Comparison of ENCODE assay signal across 26 cellular contexts in genomic region chr2:165857881-165858280, GRCh38.
A peak's percentile ranks its signal among the peaks of the same experiment; 100 is the strongest.
DNase-seq lines count a peak whose midpoint lies in the region; ATAC-seq and TF ChIP-seq lines count a peak whose summit lies in the region.
"Had no signal": no experiment of that assay in that cellular context is flagged by ENCODE, and none has a peak within 500 bp of the region (broad histone marks: within the 10 kb centered on the region; RNA-seq: fewer than 3 reads in every experiment).

No MANE protein-coding gene starts in this region.

- no peak for ATAC-seq in GM19463 (IDR thresholded peaks at IDR 0.05; ENCODE audit: unreplicated experiment)
- no peak for ATAC-seq in activated T-cell treated with anti-CD3 and anti-CD28 coated beads, Interleukin-2, amount 50 U/mL, for 4 hours
- ATAC-seq: activated naive CD8-positive, alpha-beta T cell treated with anti-CD3 and anti-CD28 coated beads, Interleukin-2, amount 50 U/mL, for 24 hours; body of pancreas; gastrocnemius medialis; right lobe of liver had no signal

- H3K4me3 Mint-ChIP-seq in activated CD4-positive, alpha-beta T cell treated with anti-CD3 and anti-CD28 coated beads, Interleukin-2, amount 10 ng/mL, durations not matched to agents 24 days and 14 days, result no peak overlapping the region
- H3K4me3 Mint-ChIP-seq in activated T-cell treated with anti-CD3 and anti-CD28 coated beads, Interleukin-2, amount 50 U/mL, for 4 hours, result no peak overlapping the region
- H3K4me3 Mint-ChIP-seq: activated CD4-positive, alpha-beta T cell treated with anti-CD3 and anti-CD28 coated beads, Interleukin-2, amount 10 ng/mL, durations not matched to agents 7 days and 5 days; activated naive CD8-positive, alpha-beta T cell treated with anti-CD3 and anti-CD28 coated beads, Interleukin-2, amount 50 U/mL, for 24 hours; B cell; immature natural killer cell; T-helper 2 cell treated with Interferon-gamma antibody and Interleukin-4, amounts not matched to agents 5 μg/mL and 100 μg/mL, for 36 hours had no signal

- H3K36me3 Mint-ChIP-seq in activated CD4-positive, alpha-beta T cell treated with anti-CD3 and anti-CD28 coated beads, Interleukin-2, amount 10 ng/mL, durations not matched to agents 24 days and 14 days (ENCODE audit: low read depth), result peaks cover 5% of the 10 kb centered on the region
- H3K36me3 Mint-ChIP-seq in activated T-cell treated with anti-CD3 and anti-CD28 coated beads, Interleukin-2, amount 50 U/mL, for 4 hours (ENCODE audit: insufficient read depth), result peaks cover 26% of the 10 kb centered on the region

- peak; percentile 26 for DNase-seq in activated CD4-positive, alpha-beta T cell treated with anti-CD3 and anti-CD28 coated beads, Interleukin-2, amount 10 ng/mL, durations not matched to agents 24 days and 14 days
- DNase-seq in activated CD4-positive, alpha-beta T cell treated with anti-CD3 and anti-CD28 coated beads for 1 hour, result no peak
- DNase-seq in choroid plexus epithelial cell (ENCODE audit: low read depth) (peak; percentile 80), hepatic stellate cell (ENCODE audit: low spot score) (peak; percentile 15), T-helper 1 cell (no peak), NCI-H524 treated with DMSO at 0.1 percent for 48 hours (lab: John Stamatoyannopoulos, UW) (no peak)
- DNase-seq in activated T-cell treated with anti-CD3 and anti-CD28 coated beads, Interleukin-2, amount 50 U/mL, for 4 hours, result no peak
- DNase-seq: activated CD4-positive, alpha-beta T cell treated with anti-CD3 and anti-CD28 coated beads, Interleukin-2, amount 10 ng/mL, durations not matched to agents 7 days and 5 days; activated naive CD8-positive, alpha-beta T cell treated with anti-CD3 and anti-CD28 coated beads, Interleukin-2, amount 50 U/mL, for 24 hours; activated T-cell treated with anti-CD3 and anti-CD28 coated beads, Interleukin-2, amount 50 U/mL, for 48 hours; body of pancreas; gastrocnemius medialis; GF-D8; H7; hypothalamus; immature natural killer cell; NCI-H1092 treated with DMSO at 0.1 percent for 48 hours; NCI-H2081 treated with DMSO at 0.1 percent for 48 hours; PC-9; right lobe of liver; Right ventricle myocardium superior; stimulated activated naive CD4-positive, alpha-beta T cell; testis had no signal

- no peak overlapping the region for H3K27ac Mint-ChIP-seq in activated CD4-positive, alpha-beta T cell treated with anti-CD3 and anti-CD28 coated beads, Interleukin-2, amount 10 ng/mL, durations not matched to agents 24 days and 14 days
- H3K27ac Mint-ChIP-seq: activated CD4-positive, alpha-beta T cell treated with anti-CD3 and anti-CD28 coated beads, Interleukin-2, amount 10 ng/mL, durations not matched to agents 7 days and 5 days; activated naive CD8-positive, alpha-beta T cell treated with anti-CD3 and anti-CD28 coated beads, Interleukin-2, amount 50 U/mL, for 24 hours; B cell; T-helper 2 cell treated with Interferon-gamma antibody and Interleukin-4, amounts not matched to agents 5 μg/mL and 100 μg/mL, for 36 hours had no signal

- no peak overlapping the region for H3K4me3 ChIP-seq in choroid plexus epithelial cell (ENCODE audit: low read depth, low read length)
- H3K4me3 ChIP-seq: body of pancreas, gastrocnemius medialis, PC-9, right lobe of liver, testis had no signal

- H3K4me1 Mint-ChIP-seq in activated CD4-positive, alpha-beta T cell treated with anti-CD3 and anti-CD28 coated beads, Interleukin-2, amount 10 ng/mL, durations not matched to agents 24 days and 14 days, result no peaks in the 10 kb centered on the region
- H3K4me1 Mint-ChIP-seq in activated T-cell treated with anti-CD3 and anti-CD28 coated beads, Interleukin-2, amount 50 U/mL, for 4 hours (ENCODE audit: low read depth), result no peaks in the 10 kb centered on the region
- H3K4me1 Mint-ChIP-seq: activated CD4-positive, alpha-beta T cell treated with anti-CD3 and anti-CD28 coated beads, Interleukin-2, amount 10 ng/mL, durations not matched to agents 7 days and 5 days; activated naive CD8-positive, alpha-beta T cell treated with anti-CD3 and anti-CD28 coated beads, Interleukin-2, amount 50 U/mL, for 24 hours; B cell; immature natural killer cell had no signal

- H3K27me3 Mint-ChIP-seq in activated CD4-positive, alpha-beta T cell treated with anti-CD3 and anti-CD28 coated beads, Interleukin-2, amount 10 ng/mL, durations not matched to agents 24 days and 14 days, result no peaks in the 10 kb centered on the region
- peaks cover 1% of the 10 kb centered on the region for H3K27me3 Mint-ChIP-seq in activated T-cell treated with anti-CD3 and anti-CD28 coated beads, Interleukin-2, amount 50 U/mL, for 4 hours (ENCODE audit: low read depth)
- H3K27me3 Mint-ChIP-seq: activated CD4-positive, alpha-beta T cell treated with anti-CD3 and anti-CD28 coated beads, Interleukin-2, amount 10 ng/mL, durations not matched to agents 7 days and 5 days; activated naive CD8-positive, alpha-beta T cell treated with anti-CD3 and anti-CD28 coated beads, Interleukin-2, amount 50 U/mL, for 24 hours; B cell had no signal

- intact Hi-C loops in activated CD4-positive, alpha-beta T cell treated with anti-CD3 and anti-CD28 coated beads, Interleukin-2, amount 10 ng/mL, durations not matched to agents 24 days and 14 days (cut with micrococcal nuclease), result no loop called here

- TF ChIP-seq CTCF in choroid plexus epithelial cell (conservative IDR thresholded peaks at IDR 0.05; ENCODE audit: low read depth, low read length), result no peak

- peaks cover 20% of the 10 kb centered on the region for H3K9me3 Mint-ChIP-seq in activated CD4-positive, alpha-beta T cell treated with anti-CD3 and anti-CD28 coated beads, Interleukin-2, amount 10 ng/mL, durations not matched to agents 24 days and 14 days
- peaks cover 29% of the 10 kb centered on the region for H3K9me3 Mint-ChIP-seq in activated T-cell treated with anti-CD3 and anti-CD28 coated beads, Interleukin-2, amount 50 U/mL, for 4 hours

Comparison
In these comparisons a context has a peak if more than half of its experiments do, and no peak if none do; other contexts are left out.
1. DNase-seq: peak in activated CD4-positive, alpha-beta T cell treated with anti-CD3 and anti-CD28 coated beads, Interleukin-2, amount 10 ng/mL, durations not matched to agents 24 days and 14 days (single experiment), choroid plexus epithelial cell (single experiment) and hepatic stellate cell (single experiment); none in activated CD4-positive, alpha-beta T cell treated with anti-CD3 and anti-CD28 coated beads for 1 hour (single experiment), T-helper 1 cell (0 of 5), NCI-H524 treated with DMSO at 0.1 percent for 48 hours (single experiment) and activated T-cell treated with anti-CD3 and anti-CD28 coated beads, Interleukin-2, amount 50 U/mL, for 4 hours (single experiment).